16 cellular contexts compared by ENCODE assay signal in genomic region chr11:63017306-63017974, GRCh38. TPM values are rescaled to one million over a fixed set of nuclear protein-coding genes. Genes with fewer than 3 reads are reported as not detected.
DNase-seq lines count a peak whose midpoint lies in the region; ATAC-seq and TF ChIP-seq lines count a peak whose summit lies in the region.
"Had no signal": no experiment of that assay in that cellular context is flagged by ENCODE, and none has a peak within 500 bp of the region (broad histone marks: within the 10 kb centered on the region; RNA-seq: fewer than 3 reads in every experiment).

No MANE protein-coding gene starts in this region.

- H3F3A ChIP-seq in neural progenitor cell (ENCODE audit: low read depth), result peaks cover 18% of the 10 kb centered on the region

- H3K9me3 Mint-ChIP-seq in neural progenitor cell (no peaks in the 10 kb centered on the region), immature natural killer cell (no peaks in the 10 kb centered on the region)
- H3K9me3 Mint-ChIP-seq: activated T-helper 1 cell treated with anti-CD3 and anti-CD28 coated beads, Interleukin-12 subunit alpha, Interleukin-12 subunit beta, Interleukin-2, Interleukin-4 antibody, amounts not matched to agents 30 ng/mL and 10 ng/mL and 1 ng/mL, durations not matched to agents 14 hours and 24 hours and 36 hours had no signal

- TF ChIP-seq CTCF in VCaP (conservative IDR thresholded peaks at IDR 0.05) (no peak), neural progenitor cell (IDR thresholded peaks at IDR 0.05) (no peak), hepatocyte (IDR thresholded peaks at IDR 0.05; ENCODE audit: poor library complexity) (no peak)

- H3K4me3 ChIP-seq in neural progenitor cell, result no peak overlapping the region
- H3K4me3 ChIP-seq in hepatocyte, result no peak overlapping the region
- H3K4me3 ChIP-seq: lung, thoracic aorta had no signal

- peak overlapping the region; percentile 65 for H3K4me2 ChIP-seq in neural progenitor cell
- H3K4me2 ChIP-seq in hepatocyte, result no peak overlapping the region

- no peaks in the 10 kb centered on the region for H3K36me3 Mint-ChIP-seq in neural progenitor cell
- no peaks in the 10 kb centered on the region for H3K36me3 Mint-ChIP-seq in immature natural killer cell

- H4K20me1 ChIP-seq in neural progenitor cell (ENCODE audit: low read depth), result peaks cover 6% of the 10 kb centered on the region
- H4K20me1 ChIP-seq in hepatocyte (ENCODE audit: insufficient read depth, poor library complexity, severe bottlenecking), result no peaks in the 10 kb centered on the region

- no peaks in the 10 kb centered on the region for H3K79me2 ChIP-seq in neural progenitor cell (ENCODE audit: low read depth)
- H3K79me2 ChIP-seq in hepatocyte, result no peaks in the 10 kb centered on the region

- H3K4me3 Mint-ChIP-seq in neural progenitor cell (no peak overlapping the region), immature natural killer cell (no peak overlapping the region)
- H3K4me3 Mint-ChIP-seq: activated T-helper 1 cell treated with anti-CD3 and anti-CD28 coated beads, Interleukin-12 subunit alpha, Interleukin-12 subunit beta, Interleukin-2, Interleukin-4 antibody, amounts not matched to agents 30 ng/mL and 10 ng/mL and 1 ng/mL, durations not matched to agents 14 hours and 24 hours and 36 hours had no signal

- H2AFZ ChIP-seq in neural progenitor cell (replicated peaks) (no peak overlapping the region), hepatocyte (no peak overlapping the region)

- peaks cover 9% of the 10 kb centered on the region for H3K27me3 ChIP-seq in neural progenitor cell
- H3K27me3 ChIP-seq in hepatocyte, result no peaks in the 10 kb centered on the region

- H3K9ac ChIP-seq in neural progenitor cell, result no peak overlapping the region

- H3K4me1 ChIP-seq in neural progenitor cell (peaks cover 29% of the 10 kb centered on the region), hepatocyte (ENCODE audit: insufficient read depth) (peaks cover 8% of the 10 kb centered on the region)

- no peak overlapping the region for H3K27ac Mint-ChIP-seq in neural progenitor cell
- H3K27ac Mint-ChIP-seq in immature natural killer cell, result no peak overlapping the region
- H3K27ac Mint-ChIP-seq: activated T-helper 1 cell treated with anti-CD3 and anti-CD28 coated beads, Interleukin-12 subunit alpha, Interleukin-12 subunit beta, Interleukin-2, Interleukin-4 antibody, amounts not matched to agents 30 ng/mL and 10 ng/mL and 1 ng/mL, durations not matched to agents 14 hours and 24 hours and 36 hours had no signal

- H3K9me2 ChIP-seq in hepatocyte (replicated peaks; ENCODE audit: insufficient read depth), result no peaks in the 10 kb centered on the region

- peaks cover 34% of the 10 kb centered on the region for H3K4me1 Mint-ChIP-seq in neural progenitor cell
- no peaks in the 10 kb centered on the region for H3K4me1 Mint-ChIP-seq in immature natural killer cell

- DNase-seq in DMS 273 treated with DMSO at 0.1 percent for 48 hours (lab: John Stamatoyannopoulos, UW) (peak; percentile 60), NCI-H1105 (lab: John Stamatoyannopoulos, UW) (peak; percentile 35), neural progenitor cell (ENCODE audit: low spot score) (peak; percentile 64), immature natural killer cell (no peak), hepatocyte (ENCODE audit: low spot score) (no peak), DMS153 (lab: John Stamatoyannopoulos, UW) (no peak)
- DNase-seq: activated CD4-positive, alpha-beta T cell treated with anti-CD3 and anti-CD28 coated beads, Interleukin-2, amount 50 U/mL, for 4 hours; aorta; NCI-H446 had no signal

- H3K27me3 Mint-ChIP-seq in neural progenitor cell (ENCODE audit: insufficient read depth, low read depth) (peaks cover 9% of the 10 kb centered on the region), immature natural killer cell (ENCODE audit: low read depth in 3 of 3) (peaks cover 2 to 8% (median 5%) of the 10 kb centered on the region in 3 donors)

- WGBS in hepatocyte (ENCODE audit: low lambda C conversion rate, missing lambda C conversion rate), result 60% methylated on average over 8 of the region's 8 CpGs

- H3K27ac ChIP-seq in VCaP (peak overlapping the region; percentile 7; the same call in 1 of the 2 replicates), neural progenitor cell (no peak overlapping the region), hepatocyte (no peak overlapping the region)
- H3K27ac ChIP-seq: HL-60, thoracic aorta had no signal

- ATAC-seq in GM18867 (IDR thresholded peaks at IDR 0.05; ENCODE audit: unreplicated experiment), result no peak

- H3K36me3 ChIP-seq in neural progenitor cell (no peaks in the 10 kb centered on the region), hepatocyte (replicated peaks; ENCODE audit: insufficient read depth, low read depth) (no peaks in the 10 kb centered on the region)
- H3K36me3 ChIP-seq: thoracic aorta had no signal

- H3K9me3 ChIP-seq in neural progenitor cell (ENCODE audit: low read depth) (no peaks in the 10 kb centered on the region), hepatocyte (ENCODE audit: low read depth) (no peaks in the 10 kb centered on the region)
- H3K9me3 ChIP-seq: thoracic aorta had no signal

RNA-seq across cellular contexts. Expression of gene SLC22A8, which starts 1.8 kb away (rescaled TPM):
- total RNA-seq in neural progenitor cell (ENCODE audit: low replicate concordance), result not detected in 2 replicates
- polyA plus RNA-seq in immature natural killer cell, result not detected
- total RNA-seq in hepatocyte, result not detected in 2 replicates
- 0.41 TPM in 1 of 2 replicates, not detected in the other for polyA plus RNA-seq in hepatocyte
- total RNA-seq: activated T-helper 1 cell treated with anti-CD3 and anti-CD28 coated beads, Interleukin-12 subunit alpha, Interleukin-12 subunit beta, Interleukin-2, Interleukin-4 antibody, amounts not matched to agents 30 ng/mL and 10 ng/mL and 1 ng/mL, durations not matched to agents 14 hours and 24 hours and 36 hours; aorta; lung; RPMI7951; thoracic aorta had no signal
- polyA plus RNA-seq: aorta, lung had no signal

RNA-seq across cellular contexts. Expression of gene SLC22A6, which starts 32.7 kb away (rescaled TPM):
- total RNA-seq in neural progenitor cell (ENCODE audit: low replicate concordance) (not detected in 2 replicates), hepatocyte (not detected in 2 replicates)
- polyA plus RNA-seq in immature natural killer cell (not detected), hepatocyte (0.46 TPM in 1 of 2 replicates, not detected in the other)
- total RNA-seq: activated T-helper 1 cell treated with anti-CD3 and anti-CD28 coated beads, Interleukin-12 subunit alpha, Interleukin-12 subunit beta, Interleukin-2, Interleukin-4 antibody, amounts not matched to agents 30 ng/mL and 10 ng/mL and 1 ng/mL, durations not matched to agents 14 hours and 24 hours and 36 hours; aorta; lung; RPMI7951; thoracic aorta had no signal
- polyA plus RNA-seq: lung had no signal

Comparison
In these comparisons a context has a peak if more than half of its experiments do, and no peak if none do; other contexts are left out.
1. DNase-seq: peak in DMS 273 treated with DMSO at 0.1 percent for 48 hours (single experiment), NCI-H1105 (single experiment) and neural progenitor cell (single experiment); none in immature natural killer cell (0 of 3), hepatocyte (single experiment) and DMS153 (single experiment).